ENCODE assay signal across 20 cellular contexts in genomic region chr6:90290991-90291390, GRCh38. TPM values are rescaled to one million over a fixed set of nuclear protein-coding genes. Genes with fewer than 3 reads are reported as not detected.
DNase-seq lines count a peak whose midpoint lies in the region; ATAC-seq and TF ChIP-seq lines count a peak whose summit lies in the region.
"Had no signal": no experiment of that assay in that cellular context is flagged by ENCODE, and none has a peak within 500 bp of the region (broad histone marks: within the 10 kb centered on the region; RNA-seq: fewer than 3 reads in every experiment).

No MANE protein-coding gene starts in this region.

- H3K9ac ChIP-seq in skeletal muscle tissue (ENCODE audit: low read depth in 1 of 3, low read length in 3 of 3) = no peak overlapping the region

- TF ChIP-seq CTCF in thyroid gland (IDR thresholded peaks at IDR 0.05) = no peak

- H3K9me3 ChIP-seq in skeletal muscle tissue (ENCODE audit: control insufficient read depth in 3 of 3, low read length in 3 of 3) = no peaks in the 10 kb centered on the region
- H3K9me3 ChIP-seq in thyroid gland = no peaks in the 10 kb centered on the region
- H3K9me3 ChIP-seq: ascending aorta had no signal

- peak overlapping the region; percentile 90 for H3K4me3 Mint-ChIP-seq in activated T-cell treated with anti-CD3 and anti-CD28 coated beads, Interleukin-2, amount 50 U/mL, for 4 hours
- H3K4me3 Mint-ChIP-seq in central memory CD8-positive, alpha-beta T cell = peak overlapping the region; percentile 6
- H3K4me3 Mint-ChIP-seq: dendritic cell treated with granulocyte-macrophage colony-stimulating factor and Interleukin-4, amounts not matched to agents 40 ng/mL and 50 ng/mL, for 4 days had no signal

- no peak overlapping the region for H3K4me3 ChIP-seq in skeletal muscle tissue (ENCODE audit: low read length in 3 of 3)
- no peak overlapping the region for H3K4me3 ChIP-seq in thyroid gland (replicated peaks in 1 of 3)
- H3K4me3 ChIP-seq: ascending aorta had no signal

- H3K27ac ChIP-seq in skeletal muscle tissue (ENCODE audit: low read depth, low read length) = peak overlapping the region; percentile 44
- H3K27ac ChIP-seq in thyroid gland = no peak overlapping the region
- H3K27ac ChIP-seq: ascending aorta, WERI-Rb-1 had no signal

- WGBS in thyroid gland, 2 donors = 80 to 88% methylated on average over 3 of the region's 3 CpGs

- H3K4me1 ChIP-seq in skeletal muscle tissue (ENCODE audit: control insufficient read depth in 3 of 3, insufficient read depth in 3 of 3, low read length in 3 of 3) (peaks cover 31 to 47% (median 41%) of the 10 kb centered on the region in 3 donors), thyroid gland (peaks cover 7 to 8% of the 10 kb centered on the region in 2 donors)

- no peaks in the 10 kb centered on the region for H3K27me3 Mint-ChIP-seq in activated T-cell treated with anti-CD3 and anti-CD28 coated beads, Interleukin-2, amount 50 U/mL, for 4 hours (ENCODE audit: low read depth)
- H3K27me3 Mint-ChIP-seq in central memory CD8-positive, alpha-beta T cell = peaks cover 27% of the 10 kb centered on the region

- no peak for ATAC-seq in activated T-cell treated with anti-CD3 and anti-CD28 coated beads, Interleukin-2, amount 50 U/mL, for 4 hours
- no peak for ATAC-seq in central memory CD8-positive, alpha-beta T cell (replicated peaks; ENCODE audit: extremely low read depth, poor library complexity, severe bottlenecking)
- ATAC-seq: esophagus mucosa had no signal

- H3K4me1 Mint-ChIP-seq in activated T-cell treated with anti-CD3 and anti-CD28 coated beads, Interleukin-2, amount 50 U/mL, for 4 hours (ENCODE audit: low read depth) = peaks cover 85% of the 10 kb centered on the region
- H3K4me1 Mint-ChIP-seq in central memory CD8-positive, alpha-beta T cell = peaks cover 34% of the 10 kb centered on the region

- intact Hi-C loops in thyroid gland (cut with DNase I) = loop anchor here (5.0 to 10.0 kb wide), 4 partner anchors 76 to 306 kb away; no protein-coding TSS in a partner anchor

- no peaks in the 10 kb centered on the region for H3K36me3 ChIP-seq in skeletal muscle tissue (ENCODE audit: control insufficient read depth in 3 of 3, insufficient read depth in 3 of 3, low read length in 3 of 3)
- H3K36me3 ChIP-seq in thyroid gland = no peaks in the 10 kb centered on the region
- H3K36me3 ChIP-seq: ascending aorta, WERI-Rb-1 had no signal

- H3K27ac Mint-ChIP-seq in central memory CD8-positive, alpha-beta T cell (ENCODE audit: low read depth) = no peak overlapping the region
- H3K27ac Mint-ChIP-seq: dendritic cell treated with granulocyte-macrophage colony-stimulating factor and Interleukin-4, amounts not matched to agents 40 ng/mL and 50 ng/mL, for 4 days had no signal

- no peak for TF ChIP-seq POLR2A in thyroid gland (IDR thresholded peaks at IDR 0.05)

- H3K9me3 Mint-ChIP-seq in activated T-cell treated with anti-CD3 and anti-CD28 coated beads, Interleukin-2, amount 50 U/mL, for 4 hours = peaks cover 3% of the 10 kb centered on the region
- no peaks in the 10 kb centered on the region for H3K9me3 Mint-ChIP-seq in central memory CD8-positive, alpha-beta T cell
- H3K9me3 Mint-ChIP-seq: dendritic cell treated with granulocyte-macrophage colony-stimulating factor and Interleukin-4, amounts not matched to agents 40 ng/mL and 50 ng/mL, for 4 days had no signal

- H3K36me3 Mint-ChIP-seq in activated T-cell treated with anti-CD3 and anti-CD28 coated beads, Interleukin-2, amount 50 U/mL, for 4 hours (ENCODE audit: insufficient read depth) = peaks cover 47% of the 10 kb centered on the region
- peaks cover 36% of the 10 kb centered on the region for H3K36me3 Mint-ChIP-seq in central memory CD8-positive, alpha-beta T cell (ENCODE audit: insufficient read depth)

- DNase-seq in activated T-cell treated with anti-CD3 and anti-CD28 coated beads, Interleukin-2, amount 50 U/mL, for 4 hours = no peak
- DNase-seq in activated T-cell treated with anti-CD3 and anti-CD28 coated beads for 4 hours (no peak), SK-MEL-5 (ENCODE audit: low read depth, low spot score) (peak; percentile 24), iPS-NIHi7 (ENCODE audit: extremely low spot score) (no peak), thyroid gland (no peak)
- no peak for DNase-seq in central memory CD8-positive, alpha-beta T cell (ENCODE audit: low spot score in 2 of 2)
- DNase-seq in stimulated activated CD4-positive, alpha-beta T cell treated with anti-CD3 and anti-CD28 coated beads, Interleukin-2, amount 100 ng/mL, for 48 hours = no peak
- DNase-seq: COR-L47, EL, head of caudate nucleus, MV-4-11, NCI-H2081 treated with DMSO at 0.1 percent for 48 hours, NCI-H774, retina, substantia nigra, WERI-Rb-1 had no signal

- in situ Hi-C loops in SK-MEL-5 (cut with HindIII; ENCODE audit: low pct_unique_long_range_greater_than_20kb, low sequenced_read_pairs) = no loop called here

- H3K27me3 ChIP-seq in skeletal muscle tissue (ENCODE audit: control insufficient read depth in 3 of 3, insufficient read depth in 3 of 3, low read length in 3 of 3) (no peaks in the 10 kb centered on the region), thyroid gland (no peaks in the 10 kb centered on the region)
- H3K27me3 ChIP-seq: ascending aorta had no signal

RNA-seq across cellular contexts. Expression of gene BACH2, which starts 5.7 kb away (rescaled TPM):
- 100 to 1,000 TPM in 2 of 3 donors, 10 to 100 TPM in 1; 96.5 to 118 (median 111) TPM for total RNA-seq in activated T-cell treated with anti-CD3 and anti-CD28 coated beads, Interleukin-2, amount 50 U/mL, for 4 hours
- 0.77 and 0.88 TPM in 2 replicates for total RNA-seq in SK-MEL-5 (2014; rRNA removed; shearing (Covaris generic))
- 0.94 and 1.2 TPM in 2 replicates for polyA plus RNA-seq in SK-MEL-5 (2015; cell fraction: cytosol; rRNA removed)
- 0.48 and 0.83 TPM in 2 replicates for polyA plus RNA-seq in SK-MEL-5 (2015; cell fraction: nucleus; rRNA removed)
- total RNA-seq in skeletal muscle tissue = 3.7 TPM
- 1 to 10 TPM in 3 of 4 donors, under 1 TPM in 1; 0.98 to 6.6 (median 3.9) TPM for total RNA-seq in thyroid gland

Comparison
In these comparisons a context has a peak if more than half of its experiments do, and no peak if none do; other contexts are left out.
1. RNA of gene BACH2, which starts 5.7 kb away (total RNA-seq): 96.5 to 118 TPM in activated T-cell treated with anti-CD3 and anti-CD28 coated beads, Interleukin-2, amount 50 U/mL, for 4 hours; 0.98 to 6.6 TPM in thyroid gland, 3.7 TPM in skeletal muscle tissue (single experiment) and 0.77 to 0.88 TPM in SK-MEL-5; every median in the first group is over 10 times any median in the second.